17 cellular contexts compared by ENCODE assay signal in genomic region chr10:86614853-86615252, GRCh38. TPM values are rescaled to one million over a fixed set of nuclear protein-coding genes. Genes with fewer than 3 reads are reported as not detected.
DNase-seq lines count a peak whose midpoint lies in the region; ATAC-seq, FAIRE-seq and TF ChIP-seq lines count a peak whose summit lies in the region.
"Had no signal": no experiment of that assay in that cellular context is flagged by ENCODE, and none has a peak within 500 bp of the region (broad histone marks: within the 10 kb centered on the region; RNA-seq: fewer than 3 reads in every experiment).

No MANE protein-coding gene starts in this region.

- H4K20me1 ChIP-seq in OCI-LY1 (ENCODE audit: insufficient read depth, low read length) = no peaks in the 10 kb centered on the region
- no peaks in the 10 kb centered on the region for H4K20me1 ChIP-seq in H1 (replicated peaks in 1 of 2; ENCODE audit: control insufficient read depth in 1 of 2, insufficient read depth in 2 of 2, low read length in 2 of 2)

- H3K9me2 ChIP-seq in OCI-LY1 (ENCODE audit: low read depth, low read length) = no peaks in the 10 kb centered on the region

- H3K4ac ChIP-seq in H1 (replicated peaks; ENCODE audit: insufficient read length, low read depth, low read length) = no peak overlapping the region

- H3K23me2 ChIP-seq in H1 (ENCODE audit: low read depth, low read length) = no peaks in the 10 kb centered on the region

- H2AFZ ChIP-seq in OCI-LY1 (ENCODE audit: low read length) (peak overlapping the region; percentile 83; the same call in 1 of the 2 replicates), H1 (ENCODE audit: low read length) (0 out of 2 replicates have a peak overlapping the region, but pooled peaks have one; percentile 16)

- no peaks in the 10 kb centered on the region for H3K9me3 Mint-ChIP-seq in activated CD8-positive, alpha-beta T cell treated with anti-CD3 and anti-CD28 coated beads for 36 hours
- no peaks in the 10 kb centered on the region for H3K9me3 Mint-ChIP-seq in activated CD8-positive, alpha-beta T cell treated with anti-CD3 and anti-CD28 coated beads, Interleukin-2, amount 10 ng/mL, durations not matched to agents 7 days and 5 days (ENCODE audit: insufficient read depth)

- CTCF ChIA-PET in activated CD8-positive, alpha-beta T cell treated with anti-CD3 and anti-CD28 coated beads for 36 hours (lab: Charles Lee) = no interaction called here
- CTCF ChIA-PET in activated CD8-positive, alpha-beta T cell treated with anti-CD3 and anti-CD28 coated beads, Interleukin-2, amount 10 ng/mL, durations not matched to agents 7 days and 5 days (lab: Charles Lee) = no interaction called here
- CTCF ChIA-PET in H1 (lab: Charles Lee; ENCODE audit: partially characterized antibody) = interaction anchor here (1.3 to 1.9 kb wide), 2 partner anchors 17 to 22 kb away, joined by 4 to 7 read pairs; no protein-coding TSS in a partner anchor

- H3K56ac ChIP-seq in H1 (replicated peaks; ENCODE audit: insufficient read length, low read depth, low read length) = no peak overlapping the region

- H3K9ac ChIP-seq in OCI-LY1 (ENCODE audit: low read length) = no peak overlapping the region
- no peak overlapping the region for H3K9ac ChIP-seq in H1 (replicated peaks in 1 of 4; ENCODE audit: extremely low read depth in 1 of 4, low read depth in 3 of 4, low read length in 3 of 4)

- H3F3A ChIP-seq in OCI-LY1 (ENCODE audit: insufficient read depth, low read length) = no peaks in the 10 kb centered on the region

- no peaks in the 10 kb centered on the region for H3K4me1 Mint-ChIP-seq in activated CD8-positive, alpha-beta T cell treated with anti-CD3 and anti-CD28 coated beads for 36 hours (ENCODE audit: low read depth)
- H3K4me1 Mint-ChIP-seq in activated CD8-positive, alpha-beta T cell treated with anti-CD3 and anti-CD28 coated beads, Interleukin-2, amount 10 ng/mL, durations not matched to agents 7 days and 5 days (ENCODE audit: low read depth) = no peaks in the 10 kb centered on the region
- H3K4me1 Mint-ChIP-seq: CD14-positive monocyte had no signal

- H2BK120ac ChIP-seq in H1 (replicated peaks; ENCODE audit: low read depth, low read length) = no peak overlapping the region

- no peaks in the 10 kb centered on the region for H3K27me3 ChIP-seq in OCI-LY1 (ENCODE audit: insufficient read depth, low read length)
- no peaks in the 10 kb centered on the region for H3K27me3 ChIP-seq in H1 (replicated peaks in 1 of 4; ENCODE audit: control insufficient read depth in 3 of 4, extremely low read depth in 1 of 4, insufficient read depth in 3 of 4, low read length in 3 of 4)
- no peaks in the 10 kb centered on the region for H3K27me3 ChIP-seq in upper lobe of right lung

- no peak overlapping the region for H2AK5ac ChIP-seq in H1 (ENCODE audit: low read depth, low read length)

- TF ChIP-seq RAD21 in H1 (IDR thresholded peaks at IDR 0.05 in 1 of 2, conservative IDR thresholded peaks at IDR 0.05 in 1 of 2; ENCODE audit: low read depth in 2 of 2, low read length in 2 of 2) = no peak

- TF ChIP-seq POLR2A in H1 (IDR thresholded peaks at IDR 0.05; ENCODE audit: control extremely low read depth in 1 of 2, low read depth in 2 of 2, low read length in 2 of 2) = no peak

- H3K27ac Mint-ChIP-seq in activated CD8-positive, alpha-beta T cell treated with anti-CD3 and anti-CD28 coated beads for 36 hours = no peak overlapping the region
- H3K27ac Mint-ChIP-seq in activated CD8-positive, alpha-beta T cell treated with anti-CD3 and anti-CD28 coated beads, Interleukin-2, amount 10 ng/mL, durations not matched to agents 7 days and 5 days = no peak overlapping the region
- H3K27ac Mint-ChIP-seq: CD14-positive monocyte had no signal

- ATAC-seq in activated CD8-positive, alpha-beta T cell treated with anti-CD3 and anti-CD28 coated beads for 36 hours = peak; percentile 27
- ATAC-seq in activated CD8-positive, alpha-beta T cell treated with anti-CD3 and anti-CD28 coated beads, Interleukin-2, amount 10 ng/mL, durations not matched to agents 7 days and 5 days = no peak
- no peak for ATAC-seq in left lobe of liver
- no peak for ATAC-seq in upper lobe of right lung
- ATAC-seq in HG03354 (IDR thresholded peaks at IDR 0.05; ENCODE audit: poor library complexity, severe bottlenecking, unreplicated experiment) = no peak

- intact Hi-C loops in activated CD8-positive, alpha-beta T cell treated with anti-CD3 and anti-CD28 coated beads for 36 hours (cut with micrococcal nuclease) = no loop called here
- intact Hi-C loops in upper lobe of right lung (cut with DNase I) = no loop called here

- H2BK5ac ChIP-seq in H1 (ENCODE audit: low read depth, low read length) = no peak overlapping the region

- no peak overlapping the region for H3K4me2 ChIP-seq in OCI-LY1 (ENCODE audit: low read length)
- H3K4me2 ChIP-seq in H1 (ENCODE audit: insufficient read depth in 1 of 2, low read depth in 2 of 2, low read length in 2 of 2) = no peak overlapping the region
- H3K4me2 ChIP-seq: A549 had no signal

- no peak for FAIRE-seq in H1 (lab: Jason Lieb, UNC)
- FAIRE-seq: A549 had no signal

- H3K27me3 Mint-ChIP-seq in activated CD8-positive, alpha-beta T cell treated with anti-CD3 and anti-CD28 coated beads for 36 hours = peaks cover 13% of the 10 kb centered on the region
- H3K27me3 Mint-ChIP-seq in activated CD8-positive, alpha-beta T cell treated with anti-CD3 and anti-CD28 coated beads, Interleukin-2, amount 10 ng/mL, durations not matched to agents 7 days and 5 days (ENCODE audit: low read depth) = peaks cover 3% of the 10 kb centered on the region

- H3K79me2 ChIP-seq in OCI-LY1 (ENCODE audit: insufficient read depth, low read length) (no peaks in the 10 kb centered on the region), H1 (ENCODE audit: control insufficient read depth in 1 of 2, insufficient read depth in 2 of 2, low read length in 2 of 2) (no peaks in the 10 kb centered on the region)

- H3K36me3 ChIP-seq in OCI-LY1 (ENCODE audit: insufficient read depth, low read length) = no peaks in the 10 kb centered on the region; the same call in 1 of the 2 replicates
- H3K36me3 ChIP-seq in H1 (ENCODE audit: control insufficient read depth in 2 of 4, insufficient read depth in 4 of 4, low read length in 3 of 4) = no peaks in the 10 kb centered on the region
- H3K36me3 ChIP-seq in upper lobe of right lung = no peaks in the 10 kb centered on the region

- no peak overlapping the region for H4K5ac ChIP-seq in H1 (ENCODE audit: insufficient read length, low read depth, low read length)

- H3K4me1 ChIP-seq in OCI-LY1 (ENCODE audit: insufficient read depth, low read length, severe bottlenecking) (no peaks in the 10 kb centered on the region), H1 (replicated peaks in 1 of 4; ENCODE audit: control insufficient read depth in 3 of 4, insufficient read depth in 4 of 4, low read length in 3 of 4) (no peaks in the 10 kb centered on the region), upper lobe of right lung (no peaks in the 10 kb centered on the region)
- H3K4me1 ChIP-seq: A549, Caco-2 had no signal

- H4K8ac ChIP-seq in H1 (ENCODE audit: extremely low read depth, insufficient read depth, low read length) = no peak overlapping the region

- H4K91ac ChIP-seq in H1 (replicated peaks; ENCODE audit: insufficient read length, low read length) = no peak overlapping the region

- no peak overlapping the region for H3K23ac ChIP-seq in H1 (ENCODE audit: insufficient read length)

- H3K36me3 Mint-ChIP-seq in activated CD8-positive, alpha-beta T cell treated with anti-CD3 and anti-CD28 coated beads for 36 hours (ENCODE audit: low read depth) = no peaks in the 10 kb centered on the region
- H3K36me3 Mint-ChIP-seq in activated CD8-positive, alpha-beta T cell treated with anti-CD3 and anti-CD28 coated beads, Interleukin-2, amount 10 ng/mL, durations not matched to agents 7 days and 5 days (ENCODE audit: low read depth) = no peaks in the 10 kb centered on the region
- H3K36me3 Mint-ChIP-seq: CD14-positive monocyte had no signal

- H3K27ac ChIP-seq in OCI-LY1 (ENCODE audit: low read depth, low read length, poor library complexity, severe bottlenecking) (no peak overlapping the region), H1 (ENCODE audit: low read depth, low read length) (no peak overlapping the region), upper lobe of right lung (no peak overlapping the region)
- H3K27ac ChIP-seq: A549 had no signal

- no peak overlapping the region for H3K14ac ChIP-seq in H1 (ENCODE audit: insufficient read length)

- H3K79me1 ChIP-seq in H1 (ENCODE audit: low read depth, low read length) = no peaks in the 10 kb centered on the region

- no peak for TF ChIP-seq CTCF in activated CD8-positive, alpha-beta T cell treated with anti-CD3 and anti-CD28 coated beads for 36 hours (IDR thresholded peaks at IDR 0.05)
- no peak for TF ChIP-seq CTCF in OCI-LY1 (IDR thresholded peaks at IDR 0.05; ENCODE audit: low read length)
- no peak for TF ChIP-seq CTCF in H1 (IDR thresholded peaks at IDR 0.05; ENCODE audit: control extremely low read depth in 1 of 3, insufficient read depth in 1 of 3, low read depth in 1 of 3, low read length in 3 of 3)
- no peak for TF ChIP-seq CTCF in upper lobe of right lung (IDR thresholded peaks at IDR 0.05)

- no peak overlapping the region for H2BK15ac ChIP-seq in H1 (ENCODE audit: low read length)

- H3K4me3 ChIP-seq in OCI-LY1 (ENCODE audit: low read depth, low read length, poor library complexity, severe bottlenecking) (no peak overlapping the region), H1 (ENCODE audit: extremely low read depth in 1 of 4, insufficient read depth in 2 of 4, low read depth in 3 of 4, low read length in 4 of 4) (no peak overlapping the region), upper lobe of right lung (no peak overlapping the region)
- H3K4me3 ChIP-seq: A549 had no signal

- 81% methylated on average over 4 of the region's 4 CpGs; no CpG with 5 or more reads in 1 of the 2 experiments for WGBS in H1 (ENCODE audit: extremely low coverage in 1 of 2, insufficient coverage in 1 of 2, insufficient read length in 1 of 2, insufficient replicate concordance in 2 of 2, low coverage in 1 of 2, low lambda C conversion rate in 2 of 2, missing lambda C conversion rate in 1 of 2), 2 experiments

- H3K9me3 ChIP-seq in OCI-LY1 (ENCODE audit: low read length) = no peaks in the 10 kb centered on the region
- no peaks in the 10 kb centered on the region for H3K9me3 ChIP-seq in H1 (ENCODE audit: insufficient read depth in 2 of 2, low read depth in 1 of 2, low read length in 1 of 2)
- H3K9me3 ChIP-seq in upper lobe of right lung = no peaks in the 10 kb centered on the region
- H3K9me3 ChIP-seq: A549, Caco-2 had no signal

- TF ChIP-seq EP300 in H1 (IDR thresholded peaks at IDR 0.05; ENCODE audit: borderline replicate concordance in 1 of 2, low read depth in 2 of 2, low read length in 2 of 2) = no peak

- H2BK12ac ChIP-seq in H1 (ENCODE audit: low read depth, low read length) = no peak overlapping the region

- no peak overlapping the region for H2BK20ac ChIP-seq in H1 (ENCODE audit: low read length)

- H3K4me3 Mint-ChIP-seq in activated CD8-positive, alpha-beta T cell treated with anti-CD3 and anti-CD28 coated beads for 36 hours = no peak overlapping the region
- H3K4me3 Mint-ChIP-seq in activated CD8-positive, alpha-beta T cell treated with anti-CD3 and anti-CD28 coated beads, Interleukin-2, amount 10 ng/mL, durations not matched to agents 7 days and 5 days = no peak overlapping the region
- H3K4me3 Mint-ChIP-seq: CD14-positive monocyte had no signal

- DNase-seq in activated CD8-positive, alpha-beta T cell treated with anti-CD3 and anti-CD28 coated beads for 36 hours = peak; percentile 7
- no peak for DNase-seq in activated CD8-positive, alpha-beta T cell treated with anti-CD3 and anti-CD28 coated beads, Interleukin-2, amount 10 ng/mL, durations not matched to agents 7 days and 5 days
- DNase-seq in H1 (ENCODE audit: low read depth in 1 of 2, low spot score in 2 of 2) (peak in 1 of 2 experiments; percentile 26), left lobe of liver (ENCODE audit: low spot score) (no peak), upper lobe of right lung (no peak)
- DNase-seq: Caco-2, DND-41, GDM1, Kasumi-1, NCI-H1092, NCI-H446, NCI-H748 treated with DMSO at 0.1 percent for 48 hours had no signal

- POLR2A ChIA-PET in activated CD8-positive, alpha-beta T cell treated with anti-CD3 and anti-CD28 coated beads for 36 hours (lab: Charles Lee) = no interaction called here
- POLR2A ChIA-PET in activated CD8-positive, alpha-beta T cell treated with anti-CD3 and anti-CD28 coated beads, Interleukin-2, amount 10 ng/mL, durations not matched to agents 7 days and 5 days (lab: Charles Lee) = no interaction called here
- POLR2A ChIA-PET in H1 (lab: Charles Lee; ENCODE audit: partially characterized antibody) = no interaction called here

- H3K18ac ChIP-seq in H1 (ENCODE audit: extremely low read depth, low read length) = no peak overlapping the region

RNA-seq across cellular contexts. Expression of gene OPN4, which starts 39.5 kb away (rescaled TPM):
- total RNA-seq in activated CD8-positive, alpha-beta T cell treated with anti-CD3 and anti-CD28 coated beads for 36 hours = not detected
- not detected for total RNA-seq in activated CD8-positive, alpha-beta T cell treated with anti-CD3 and anti-CD28 coated beads, Interleukin-2, amount 10 ng/mL, durations not matched to agents 7 days and 5 days
- total RNA-seq in H1 (2021; fragmentation: NEBNext Ultra II Directional; extraction: Animal tissue kit (Norgen Biotek cat#: 25700)) = not detected in 2 replicates
- not detected in 2 replicates for polyA plus RNA-seq in H1 (2011; rRNA removed)
- not detected for polyA plus RNA-seq in H1 (2011; cell fraction: cytosol; rRNA removed)
- not detected for polyA plus RNA-seq in H1 (2011; cell fraction: nucleus; rRNA removed)
- polyA plus RNA-seq in H1 (2012, experiment 1 of 2) = not detected in 4 replicates
- not detected for polyA plus RNA-seq in H1 (2012, experiment 2 of 2)
- not detected for polyA plus RNA-seq in H1 (2013, experiment 1 of 2)
- not detected for polyA plus RNA-seq in H1 (2013, experiment 2 of 2)
- polyA minus RNA-seq in H1 (2011; rRNA and poly(A)+ RNA removed) = not detected in 2 replicates
- polyA minus RNA-seq in H1 (2011; cell fraction: cytosol; rRNA and poly(A)+ RNA removed) = not detected
- polyA minus RNA-seq in H1 (2011; cell fraction: nucleus; rRNA and poly(A)+ RNA removed) = not detected
- total RNA-seq in left lobe of liver = not detected
- total RNA-seq in upper lobe of right lung = not detected
- total RNA-seq: Caco-2, SK-MEL-5 had no signal
- polyA plus RNA-seq: A549, CD14-positive monocyte had no signal

RNA-seq across cellular contexts. Expression of gene LDB3, which starts 53.5 kb away (rescaled TPM):
- total RNA-seq in activated CD8-positive, alpha-beta T cell treated with anti-CD3 and anti-CD28 coated beads for 36 hours = under 1 TPM; 0.07 to 0.09 TPM
- under 1 TPM in 1 of 2 experiments, not detected in 1; 0.05 TPM for total RNA-seq in activated CD8-positive, alpha-beta T cell treated with anti-CD3 and anti-CD28 coated beads, Interleukin-2, amount 10 ng/mL, durations not matched to agents 7 days and 5 days
- total RNA-seq in H1 (2021; fragmentation: NEBNext Ultra II Directional; extraction: Animal tissue kit (Norgen Biotek cat#: 25700)) = 0.40 and 0.43 TPM in 2 replicates
- polyA plus RNA-seq in H1 (2011; rRNA removed) = 0.17 and 0.20 TPM in 2 replicates
- polyA plus RNA-seq in H1 (2011; cell fraction: cytosol; rRNA removed) = 0.28 TPM
- 0.20 TPM for polyA plus RNA-seq in H1 (2011; cell fraction: nucleus; rRNA removed)
- 0.35 to 0.62 TPM (median 0.59 TPM) in 4 replicates for polyA plus RNA-seq in H1 (2012, experiment 1 of 2)
- polyA plus RNA-seq in H1 (2012, experiment 2 of 2) = 0.17 TPM
- 0.55 TPM for polyA plus RNA-seq in H1 (2013, experiment 1 of 2)
- 0.74 TPM for polyA plus RNA-seq in H1 (2013, experiment 2 of 2)
- polyA minus RNA-seq in H1 (2011; rRNA and poly(A)+ RNA removed) = 0.49 and 1.2 TPM in 2 replicates
- polyA minus RNA-seq in H1 (2011; cell fraction: cytosol; rRNA and poly(A)+ RNA removed) = 0.29 TPM
- polyA minus RNA-seq in H1 (2011; cell fraction: nucleus; rRNA and poly(A)+ RNA removed) = 1.1 TPM
- total RNA-seq in left lobe of liver (0.20 TPM), upper lobe of right lung (2.5 TPM)
- polyA plus RNA-seq: CD14-positive monocyte had no signal
